ENCODE assay signal across 22 cellular contexts in genomic region chr11:61800331-61801281, GRCh38. TPM values are rescaled to one million over a fixed set of nuclear protein-coding genes. Genes with fewer than 3 reads are reported as not detected.
A peak's percentile ranks its signal among the peaks of the same experiment; 100 is the strongest.
DNase-seq lines count a peak whose midpoint lies in the region; ATAC-seq, FAIRE-seq and TF ChIP-seq lines count a peak whose summit lies in the region.
"Had no signal": no experiment of that assay in that cellular context is flagged by ENCODE, and none has a peak within 500 bp of the region (broad histone marks: within the 10 kb centered on the region; RNA-seq: fewer than 3 reads in every experiment).

No MANE protein-coding gene starts in this region.

- H3K27me3 ChIP-seq in mesenchymal stem cell (ENCODE audit: control insufficient read depth in 1 of 2, insufficient read depth in 1 of 2, low read length in 2 of 2) (no peaks in the 10 kb centered on the region), HAP-1 (ENCODE audit: low read depth) (no peaks in the 10 kb centered on the region)
- H3K27me3 ChIP-seq: dorsolateral prefrontal cortex, gastroesophageal sphincter, suprapubic skin had no signal

- H4K91ac ChIP-seq in mesenchymal stem cell (ENCODE audit: low read length) = no peak overlapping the region

- no peak overlapping the region for H2AK5ac ChIP-seq in mesenchymal stem cell (ENCODE audit: low read length, severe bottlenecking)

- H3K27ac ChIP-seq in A549 (no peak overlapping the region), HEK293 (ENCODE audit: extremely low read depth, low read depth, low read length) (no peak overlapping the region), mesenchymal stem cell (ENCODE audit: low read length, poor library complexity, severe bottlenecking) (no peak overlapping the region)
- H3K27ac ChIP-seq: gastroesophageal sphincter, KMS-11, suprapubic skin had no signal

- H2AFZ ChIP-seq in mesenchymal stem cell (ENCODE audit: low read depth, low read length) = no peak overlapping the region

- TF ChIP-seq CTCF in A549 (IDR thresholded peaks at IDR 0.05) (no peak), HEK293 (tag by site-specific recombination; IDR thresholded peaks at IDR 0.05) (no peak)

- H3K4me3 ChIP-seq in A549 (no peak overlapping the region), HEK293 (ENCODE audit: low read depth, low read length) (no peak overlapping the region), mesenchymal stem cell (ENCODE audit: insufficient read depth in 1 of 2, low read depth in 1 of 2, low read length in 2 of 2) (no peak overlapping the region), HAP-1 (no peak overlapping the region)
- H3K4me3 ChIP-seq: dorsolateral prefrontal cortex, gastroesophageal sphincter, suprapubic skin had no signal

- no peaks in the 10 kb centered on the region for H3K9me3 Mint-ChIP-seq in activated T-helper 1 cell treated with anti-CD3 and anti-CD28 coated beads, Interleukin-12 subunit alpha, Interleukin-12 subunit beta, Interleukin-2, Interleukin-4 antibody, amounts not matched to agents 30 ng/mL and 10 ng/mL and 1 ng/mL, durations not matched to agents 14 hours and 24 hours and 36 hours

- H3K9me3 ChIP-seq in A549 = no peaks in the 10 kb centered on the region
- H3K9me3 ChIP-seq in HEK293 (ENCODE audit: control insufficient read depth, insufficient read depth, low read depth, low read length) = no peaks in the 10 kb centered on the region
- no peaks in the 10 kb centered on the region for H3K9me3 ChIP-seq in mesenchymal stem cell (ENCODE audit: control insufficient read depth, low read length)
- H3K9me3 ChIP-seq in HAP-1 = no peaks in the 10 kb centered on the region
- H3K9me3 ChIP-seq: gastroesophageal sphincter, suprapubic skin had no signal

- no peak overlapping the region for H2BK15ac ChIP-seq in mesenchymal stem cell (ENCODE audit: low read depth, poor library complexity, severe bottlenecking)

- no peak overlapping the region for H3K4ac ChIP-seq in mesenchymal stem cell (ENCODE audit: low read depth in 1 of 2, low read length in 2 of 2)

- no peak for TF ChIP-seq RAD21 in A549 (conservative IDR thresholded peaks at IDR 0.05 in 1 of 2, IDR thresholded peaks at IDR 0.05 in 1 of 2)

- in situ Hi-C loops in HAP-1 (cut with MboI; ENCODE audit: low sequenced_read_pairs) = no loop called here

- H3K36me3 ChIP-seq in HEK293 (ENCODE audit: control insufficient read depth in 2 of 2, insufficient read depth in 1 of 2, low read length in 2 of 2) (peaks cover 0 to 89% of the 10 kb centered on the region in 2 experiments; a peak in 2 of 3 replicates), mesenchymal stem cell (ENCODE audit: control insufficient read depth in 1 of 2, insufficient read depth in 2 of 2, low read depth in 1 of 2, low read length in 2 of 2) (peaks cover 33 to 73% of the 10 kb centered on the region in 2 experiments), HAP-1 (replicated peaks) (peaks cover 78% of the 10 kb centered on the region)

- peaks cover 25% of the 10 kb centered on the region for H3K79me1 ChIP-seq in mesenchymal stem cell (replicated peaks; ENCODE audit: low read length, poor library complexity, severe bottlenecking)

- H2BK5ac ChIP-seq in mesenchymal stem cell (ENCODE audit: low read depth, low read length, poor library complexity, severe bottlenecking) = no peak overlapping the region

- peak overlapping the region; percentile 36 for H3K27ac Mint-ChIP-seq in activated T-helper 1 cell treated with anti-CD3 and anti-CD28 coated beads, Interleukin-12 subunit alpha, Interleukin-12 subunit beta, Interleukin-2, Interleukin-4 antibody, amounts not matched to agents 30 ng/mL and 10 ng/mL and 1 ng/mL, durations not matched to agents 14 hours and 24 hours and 36 hours

- H3K4me1 ChIP-seq in A549 (peaks cover 36% of the 10 kb centered on the region), HEK293 (ENCODE audit: control insufficient read depth, insufficient read depth, low read length) (0 out of 2 replicates have a peak, but pooled peaks cover 3% of the 10 kb centered on the region), mesenchymal stem cell (ENCODE audit: control insufficient read depth, insufficient read depth, low read depth, low read length) (peaks cover 4% of the 10 kb centered on the region), HAP-1 (peaks cover 5% of the 10 kb centered on the region)

- no peak overlapping the region for H4K8ac ChIP-seq in mesenchymal stem cell (ENCODE audit: low read length)

- H3K18ac ChIP-seq in mesenchymal stem cell (ENCODE audit: low read depth in 1 of 2, low read length in 2 of 2) = no peak overlapping the region

- H3K4me1 Mint-ChIP-seq in activated T-helper 1 cell treated with anti-CD3 and anti-CD28 coated beads, Interleukin-12 subunit alpha, Interleukin-12 subunit beta, Interleukin-2, Interleukin-4 antibody, amounts not matched to agents 30 ng/mL and 10 ng/mL and 1 ng/mL, durations not matched to agents 14 hours and 24 hours and 36 hours (ENCODE audit: low read depth) = peaks cover 29% of the 10 kb centered on the region

- H3K14ac ChIP-seq in mesenchymal stem cell (ENCODE audit: low read length in 2 of 2) = no peak overlapping the region

- peak; percentile 20 to 35; a peak in 1 of 6 replicates for ATAC-seq in A549
- no peak for ATAC-seq in activated CD4-positive, CD25-positive, alpha-beta regulatory T cell treated with anti-CD3 and anti-CD28 coated beads, Interleukin-2, amount 50 U/mL, for 24 hours
- ATAC-seq: gastroesophageal sphincter had no signal

- H3K36me3 Mint-ChIP-seq in activated T-helper 1 cell treated with anti-CD3 and anti-CD28 coated beads, Interleukin-12 subunit alpha, Interleukin-12 subunit beta, Interleukin-2, Interleukin-4 antibody, amounts not matched to agents 30 ng/mL and 10 ng/mL and 1 ng/mL, durations not matched to agents 14 hours and 24 hours and 36 hours (ENCODE audit: low read depth) = peaks cover 53% of the 10 kb centered on the region

- CTCF ChIA-PET in A549 (lab: Yijun Ruan, JAX) = interaction anchor here (0.8 to 8.5 kb wide), 11 partner anchors 9 to 308 kb away, joined by 3 to 121 read pairs (median 28); partner anchors contain the start of genes FADS1 and FADS2
- CTCF ChIA-PET in HEK293 (lab: Yijun Ruan, JAX) = interaction anchor here (0.7 to 1.3 kb wide), 4 partner anchors 8 to 307 kb away, joined by 3 to 9 read pairs (median 4); partner anchors contain the start of gene FEN1

- 62% methylated on average over 3 of the region's 3 CpGs for WGBS in A549 (ENCODE audit: missing lambda C conversion rate)
- 80% methylated on average over 2 of the region's 3 CpGs for WGBS in mesenchymal stem cell

- TF ChIP-seq EP300 in A549 (IDR thresholded peaks at IDR 0.05) = no peak

- no peak overlapping the region for H2BK12ac ChIP-seq in mesenchymal stem cell (ENCODE audit: low read length in 2 of 2)

- TF ChIP-seq POLR2A in A549 (IDR thresholded peaks at IDR 0.05; ENCODE audit: low read length) = no peak

- H3K27me3 Mint-ChIP-seq in activated T-helper 1 cell treated with anti-CD3 and anti-CD28 coated beads, Interleukin-12 subunit alpha, Interleukin-12 subunit beta, Interleukin-2, Interleukin-4 antibody, amounts not matched to agents 30 ng/mL and 10 ng/mL and 1 ng/mL, durations not matched to agents 14 hours and 24 hours and 36 hours (ENCODE audit: insufficient read depth) = no peaks in the 10 kb centered on the region

- peak overlapping the region; percentile 11; the same call in 2 of the 3 replicates for H3K4me2 ChIP-seq in A549
- H3K4me2 ChIP-seq in mesenchymal stem cell (ENCODE audit: low read length, poor library complexity, severe bottlenecking) = no peak overlapping the region
- H3K4me2 ChIP-seq: KMS-11 had no signal

- no peak overlapping the region for H3K4me3 Mint-ChIP-seq in activated T-helper 1 cell treated with anti-CD3 and anti-CD28 coated beads, Interleukin-12 subunit alpha, Interleukin-12 subunit beta, Interleukin-2, Interleukin-4 antibody, amounts not matched to agents 30 ng/mL and 10 ng/mL and 1 ng/mL, durations not matched to agents 14 hours and 24 hours and 36 hours

- POLR2A ChIA-PET in A549 (lab: Yijun Ruan, JAX) (interaction anchor here (2.0 to 3.6 kb wide), 2 partner anchors 15 kb away, joined by 9 to 43 read pairs; partner anchors contain the start of gene FADS1), HEK293 (lab: Yijun Ruan, JAX) (interaction anchor here (1.4 to 2.7 kb wide), 2 partner anchors 8 to 14 kb away, joined by 5 to 16 read pairs; partner anchors contain the start of genes FEN1 and TMEM258)

- FAIRE-seq in A549 (lab: Jason Lieb, UNC) = no peak
- FAIRE-seq: GM18507 had no signal

- DNase-seq in A549 (ENCODE audit: low read depth in 1 of 2, low spot score in 1 of 2) = no peak
- no peak for DNase-seq in activated T-helper 1 cell treated with anti-CD3 and anti-CD28 coated beads, Interleukin-12 subunit alpha, Interleukin-12 subunit beta, Interleukin-2, Interleukin-4 antibody, amounts not matched to agents 30 ng/mL and 10 ng/mL and 1 ng/mL, durations not matched to agents 14 hours and 24 hours and 36 hours (ENCODE audit: low spot score)
- no peak for DNase-seq in mesenchymal stem cell
- no peak for DNase-seq in AML-193 (lab: John Stamatoyannopoulos, UW)
- DNase-seq in HAP-1 (ENCODE audit: low spot score in 2 of 2) = no peak
- DNase-seq: activated CD8-positive, alpha-beta memory T cell treated with anti-CD3 and anti-CD28 coated beads for 24 hours; EL; midbrain; NCI-H1048; NCI-H2081 treated with DMSO at 0.1 percent for 48 hours; NCI-H524; retina; Right ventricle myocardium superior; stimulated activated CD4-positive, alpha-beta T cell treated with anti-CD3 and anti-CD28 coated beads, Interleukin-12 subunit alpha, Interleukin-12 subunit beta, amount 100 ng/mL, for 4 hours; stimulated activated CD8-positive, alpha-beta memory T cell treated with anti-CD3 and anti-CD28 coated beads, Interleukin-4, amount 100 ng/mL, for 48 hours had no signal

- intact Hi-C loops in activated T-helper 1 cell treated with anti-CD3 and anti-CD28 coated beads, Interleukin-12 subunit alpha, Interleukin-12 subunit beta, Interleukin-2, Interleukin-4 antibody, amounts not matched to agents 30 ng/mL and 10 ng/mL and 1 ng/mL, durations not matched to agents 14 hours and 24 hours and 36 hours (cut with micrococcal nuclease) = no loop called here

- H3K9ac ChIP-seq in mesenchymal stem cell (ENCODE audit: low read length) = peak overlapping the region; percentile 5
- H3K9ac ChIP-seq: KMS-11 had no signal

- no peak overlapping the region for H2BK120ac ChIP-seq in mesenchymal stem cell (ENCODE audit: low read depth, low read length)

- H3K23ac ChIP-seq in mesenchymal stem cell (ENCODE audit: low read length in 2 of 2) = no peak overlapping the region

RNA-seq across cellular contexts. Expression of gene FEN1, which starts 7.9 kb away (rescaled TPM):
- polyA plus RNA-seq in A549 (2011; rRNA removed) (36.3 and 38.4 TPM in 2 replicates), A549 (2017; fragmentation: RNase III; extraction: RNeasy Plus Mini Kit Qiagen cat#74134 plus additional on column Dnase treatment) (99.7 to 105 TPM (median 104 TPM) in 3 replicates)
- 65.4 and 69.1 TPM in 2 replicates for polyA plus RNA-seq in A549 (2012; cell fraction: cytosol; rRNA removed)
- 61.1 and 70.5 TPM in 2 replicates for polyA plus RNA-seq in A549 (2012; cell fraction: nucleus; rRNA removed)
- polyA minus RNA-seq in A549 (2011; rRNA and poly(A)+ RNA removed) = 38.6 and 47.2 TPM in 2 replicates
- 147 and 149 TPM in 2 replicates for total RNA-seq in activated T-helper 1 cell treated with anti-CD3 and anti-CD28 coated beads, Interleukin-12 subunit alpha, Interleukin-12 subunit beta, Interleukin-2, Interleukin-4 antibody, amounts not matched to agents 30 ng/mL and 10 ng/mL and 1 ng/mL, durations not matched to agents 14 hours and 24 hours and 36 hours
- polyA plus RNA-seq in mesenchymal stem cell (2013, experiment 1 of 2) = 10.6 TPM
- polyA plus RNA-seq in mesenchymal stem cell (2013, experiment 2 of 2) = 10.7 TPM

RNA-seq across cellular contexts. Expression of gene TMEM258, which starts 8.2 kb away (rescaled TPM):
- polyA plus RNA-seq in A549 (2011; rRNA removed) (280 and 375 TPM in 2 replicates), A549 (2017; fragmentation: RNase III; extraction: RNeasy Plus Mini Kit Qiagen cat#74134 plus additional on column Dnase treatment) (232 to 262 TPM (median 257 TPM) in 3 replicates)
- 374 and 375 TPM in 2 replicates for polyA plus RNA-seq in A549 (2012; cell fraction: cytosol; rRNA removed)
- 150 and 167 TPM in 2 replicates for polyA plus RNA-seq in A549 (2012; cell fraction: nucleus; rRNA removed)
- polyA minus RNA-seq in A549 (2011; rRNA and poly(A)+ RNA removed) = 117 and 178 TPM in 2 replicates
- total RNA-seq in activated T-helper 1 cell treated with anti-CD3 and anti-CD28 coated beads, Interleukin-12 subunit alpha, Interleukin-12 subunit beta, Interleukin-2, Interleukin-4 antibody, amounts not matched to agents 30 ng/mL and 10 ng/mL and 1 ng/mL, durations not matched to agents 14 hours and 24 hours and 36 hours = 164 and 166 TPM in 2 replicates
- polyA plus RNA-seq in mesenchymal stem cell (2013, experiment 1 of 2) = 175 TPM
- polyA plus RNA-seq in mesenchymal stem cell (2013, experiment 2 of 2) = 180 TPM

RNA-seq across cellular contexts. Expression of gene FADS1, which starts 16.2 kb away (rescaled TPM):
- polyA plus RNA-seq in A549 (2011; rRNA removed) (163 and 175 TPM in 2 replicates), A549 (2017; fragmentation: RNase III; extraction: RNeasy Plus Mini Kit Qiagen cat#74134 plus additional on column Dnase treatment) (121 to 205 TPM (median 189 TPM) in 3 replicates)
- polyA plus RNA-seq in A549 (2012; cell fraction: cytosol; rRNA removed) = 87.7 and 130 TPM in 2 replicates
- 112 and 123 TPM in 2 replicates for polyA plus RNA-seq in A549 (2012; cell fraction: nucleus; rRNA removed)
- polyA minus RNA-seq in A549 (2011; rRNA and poly(A)+ RNA removed) = 286 and 310 TPM in 2 replicates
- 92.3 and 97.7 TPM in 2 replicates for total RNA-seq in activated T-helper 1 cell treated with anti-CD3 and anti-CD28 coated beads, Interleukin-12 subunit alpha, Interleukin-12 subunit beta, Interleukin-2, Interleukin-4 antibody, amounts not matched to agents 30 ng/mL and 10 ng/mL and 1 ng/mL, durations not matched to agents 14 hours and 24 hours and 36 hours
- polyA plus RNA-seq in mesenchymal stem cell (2013, experiment 1 of 2) = 262 TPM
- polyA plus RNA-seq in mesenchymal stem cell (2013, experiment 2 of 2) = 260 TPM

RNA-seq across cellular contexts. Expression of gene FADS2, which starts 27.5 kb away (rescaled TPM):
- polyA plus RNA-seq in A549 (2011; rRNA removed) (215 and 278 TPM in 2 replicates), A549 (2017; fragmentation: RNase III; extraction: RNeasy Plus Mini Kit Qiagen cat#74134 plus additional on column Dnase treatment) (184 to 391 TPM (median 352 TPM) in 3 replicates)
- polyA plus RNA-seq in A549 (2012; cell fraction: cytosol; rRNA removed) = 187 and 222 TPM in 2 replicates
- polyA plus RNA-seq in A549 (2012; cell fraction: nucleus; rRNA removed) = 358 and 370 TPM in 2 replicates
- 649 and 679 TPM in 2 replicates for polyA minus RNA-seq in A549 (2011; rRNA and poly(A)+ RNA removed)
- total RNA-seq in activated T-helper 1 cell treated with anti-CD3 and anti-CD28 coated beads, Interleukin-12 subunit alpha, Interleukin-12 subunit beta, Interleukin-2, Interleukin-4 antibody, amounts not matched to agents 30 ng/mL and 10 ng/mL and 1 ng/mL, durations not matched to agents 14 hours and 24 hours and 36 hours = 250 and 256 TPM in 2 replicates
- 1,185 TPM for polyA plus RNA-seq in mesenchymal stem cell (2013, experiment 1 of 2)
- polyA plus RNA-seq in mesenchymal stem cell (2013, experiment 2 of 2) = 1,187 TPM

RNA-seq across cellular contexts. Expression of gene MYRF, which starts 48.2 kb away (rescaled TPM):
- polyA plus RNA-seq in A549 (2011; rRNA removed) (14.7 and 28.4 TPM in 2 replicates), A549 (2017; fragmentation: RNase III; extraction: RNeasy Plus Mini Kit Qiagen cat#74134 plus additional on column Dnase treatment) (19.2 to 22.3 TPM (median 21.2 TPM) in 3 replicates)
- polyA plus RNA-seq in A549 (2012; cell fraction: cytosol; rRNA removed) = 12.7 and 17.2 TPM in 2 replicates
- polyA plus RNA-seq in A549 (2012; cell fraction: nucleus; rRNA removed) = 56.5 and 67.6 TPM in 2 replicates
- polyA minus RNA-seq in A549 (2011; rRNA and poly(A)+ RNA removed) = 28.0 and 33.1 TPM in 2 replicates
- 0.78 and 0.99 TPM in 2 replicates for total RNA-seq in activated T-helper 1 cell treated with anti-CD3 and anti-CD28 coated beads, Interleukin-12 subunit alpha, Interleukin-12 subunit beta, Interleukin-2, Interleukin-4 antibody, amounts not matched to agents 30 ng/mL and 10 ng/mL and 1 ng/mL, durations not matched to agents 14 hours and 24 hours and 36 hours
- polyA plus RNA-seq in mesenchymal stem cell (2013, experiment 1 of 2) = 21.9 TPM
- 19.4 TPM for polyA plus RNA-seq in mesenchymal stem cell (2013, experiment 2 of 2)

Comparison
In these comparisons a context has a peak if more than half of its experiments do, and no peak if none do; other contexts are left out.
1. ATAC-seq: peak in A549 (2 of 2); none in activated CD4-positive, CD25-positive, alpha-beta regulatory T cell treated with anti-CD3 and anti-CD28 coated beads, Interleukin-2, amount 50 U/mL, for 24 hours (0 of 2).